Comparison of ENCODE assay signal across 10 cellular contexts in the genomic region with DNA sequence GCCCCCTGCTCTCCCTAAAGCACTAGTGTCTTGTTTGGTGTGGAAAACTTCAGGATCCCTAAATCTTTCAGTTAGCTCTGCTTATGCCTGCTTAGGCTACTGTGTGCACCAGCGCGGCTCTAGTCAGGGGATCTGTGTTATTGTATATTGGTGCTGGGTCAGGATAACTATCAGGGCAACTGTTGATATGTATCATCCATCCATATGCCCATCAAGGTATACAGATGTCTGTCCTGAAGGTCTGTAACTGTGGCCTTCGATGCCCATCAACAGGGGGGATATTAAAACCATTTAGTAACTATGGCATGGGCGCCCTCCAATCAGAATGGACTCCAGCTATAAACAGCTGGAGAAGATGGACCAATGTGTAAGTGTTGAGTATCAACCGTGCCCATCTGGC. TPM values are rescaled to one million over a fixed set of nuclear protein-coding genes. Genes with fewer than 3 reads are reported as not detected.
"Had no signal": no experiment of that assay in that cellular context is flagged by ENCODE, and none has a peak within 500 bp of the region (broad histone marks: within the 10 kb centered on the region; RNA-seq: fewer than 3 reads in every experiment).

No MANE protein-coding gene starts in this region.

- H3K4me3 ChIP-seq: GM23248, GM23338, HAP-1 had no signal

- H3K36me3 ChIP-seq: HAP-1 had no signal

- H3K9me3 ChIP-seq: HAP-1 had no signal

- H2AFZ ChIP-seq: GM23248, GM23338 had no signal

- H3K4me2 ChIP-seq: GM23338 had no signal

- H3K27ac ChIP-seq: GM23248 had no signal

- H3K9ac ChIP-seq: GM23248 had no signal

- DNase-seq: GM23248, GOT3, H7, H9, HCEC 1CT, HFFc6 had no signal

- ATAC-seq: GM23338, HCT116 had no signal

RNA-seq across cellular contexts. Expression of a gene that starts 12.4 kb away (rescaled TPM):
- polyA plus RNA-seq: GM23248, GM23338, H1 had no signal

RNA-seq across cellular contexts. Expression of a gene that starts 20.1 kb away (rescaled TPM):
- polyA plus RNA-seq: GM23248 had no signal

RNA-seq across cellular contexts. Expression of a gene that starts 31.7 kb away (rescaled TPM):
- polyA plus RNA-seq: GM23248 had no signal
